Comparison of ENCODE assay signal across 1 cellular context in the genomic region with DNA sequence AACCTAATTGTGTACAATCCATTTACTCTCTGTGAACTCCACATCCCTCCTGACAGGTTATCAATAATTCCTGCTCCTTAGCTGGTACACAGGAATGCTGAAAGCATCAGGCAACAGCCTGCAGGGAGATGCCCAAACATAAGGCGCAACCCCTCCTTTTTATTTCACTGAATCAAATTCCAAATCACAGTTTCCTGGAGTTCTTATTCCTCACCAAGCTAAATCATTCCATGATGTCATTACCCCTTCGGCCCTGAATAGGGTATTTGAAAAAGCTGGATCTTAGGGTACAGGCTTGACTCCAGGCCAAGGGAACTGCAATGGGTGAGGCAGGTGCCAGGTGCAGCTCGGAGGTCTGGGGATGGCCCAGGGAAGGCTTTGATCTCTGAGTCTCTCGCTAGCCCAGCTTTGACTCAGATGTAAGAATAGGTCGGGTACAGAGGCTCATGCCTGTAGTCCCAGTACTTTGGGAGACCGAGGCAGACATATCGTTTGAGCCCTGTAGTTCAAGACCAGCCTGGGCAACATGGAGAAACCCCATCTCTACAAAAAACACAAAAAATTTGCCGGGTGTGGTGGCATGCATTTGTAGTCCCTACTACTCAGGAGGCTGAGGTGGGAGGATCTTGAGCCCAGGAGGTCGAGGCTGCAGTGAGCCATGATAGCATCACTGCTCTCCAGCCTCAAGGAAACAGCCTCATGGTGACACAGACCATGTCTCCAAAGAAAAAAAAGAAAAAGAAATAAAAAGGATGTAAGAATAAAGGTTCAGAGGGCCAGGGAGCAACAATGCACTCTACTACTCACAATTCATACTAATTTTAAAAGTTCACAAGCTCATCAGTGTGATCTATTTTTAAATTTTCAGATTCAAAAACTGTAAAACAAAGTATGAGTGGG.
TF ChIP-seq lines count a peak whose summit lies in the region.

No MANE protein-coding gene starts in this region.

TF ChIP-seq in SK-N-SH treated with all-trans-retinoic acid at 6 μM for 48 hours, 23 proteins besides CTCF, POLR2A, EP300 and RAD21 (continued from another document):
- TF ChIP-seq, protein P1, sequence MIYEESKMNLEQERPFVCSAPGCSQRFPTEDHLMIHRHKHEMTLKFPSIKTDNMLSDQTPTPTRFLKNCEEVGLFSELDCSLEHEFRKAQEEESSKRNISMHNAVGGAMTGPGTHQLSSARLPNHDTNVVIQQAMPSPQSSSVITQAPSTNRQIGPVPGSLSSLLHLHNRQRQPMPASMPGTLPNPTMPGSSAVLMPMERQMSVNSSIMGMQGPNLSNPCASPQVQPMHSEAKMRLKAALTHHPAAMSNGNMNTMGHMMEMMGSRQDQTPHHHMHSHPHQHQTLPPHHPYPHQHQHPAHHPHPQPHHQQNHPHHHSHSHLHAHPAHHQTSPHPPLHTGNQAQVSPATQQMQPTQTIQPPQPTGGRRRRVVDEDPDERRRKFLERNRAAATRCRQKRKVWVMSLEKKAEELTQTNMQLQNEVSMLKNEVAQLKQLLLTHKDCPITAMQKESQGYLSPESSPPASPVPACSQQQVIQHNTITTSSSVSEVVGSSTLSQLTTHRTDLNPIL (CRISPR knock-in tag; IDR thresholded peaks at IDR 0.05; ENCODE audit: low read depth) = no peak
- TF ChIP-seq ZNF8 (CRISPR knock-in tag; IDR thresholded peaks at IDR 0.05) = no peak
TF ChIP-seq in SK-N-SH treated with all-trans-retinoic acid at 6 μM for 48 hours: peak in this region for 0.
